1 cellular context compared by ENCODE assay signal in genomic region chr4:177185151-177185550, GRCh38.
TF ChIP-seq lines count a peak whose summit lies in the region.

No MANE protein-coding gene starts in this region.

TF ChIP-seq in SK-N-SH treated with all-trans-retinoic acid at 6 μM for 48 hours, 23 proteins besides CTCF, POLR2A, EP300 and RAD21 (continued from another document):
- TF ChIP-seq, protein P1, sequence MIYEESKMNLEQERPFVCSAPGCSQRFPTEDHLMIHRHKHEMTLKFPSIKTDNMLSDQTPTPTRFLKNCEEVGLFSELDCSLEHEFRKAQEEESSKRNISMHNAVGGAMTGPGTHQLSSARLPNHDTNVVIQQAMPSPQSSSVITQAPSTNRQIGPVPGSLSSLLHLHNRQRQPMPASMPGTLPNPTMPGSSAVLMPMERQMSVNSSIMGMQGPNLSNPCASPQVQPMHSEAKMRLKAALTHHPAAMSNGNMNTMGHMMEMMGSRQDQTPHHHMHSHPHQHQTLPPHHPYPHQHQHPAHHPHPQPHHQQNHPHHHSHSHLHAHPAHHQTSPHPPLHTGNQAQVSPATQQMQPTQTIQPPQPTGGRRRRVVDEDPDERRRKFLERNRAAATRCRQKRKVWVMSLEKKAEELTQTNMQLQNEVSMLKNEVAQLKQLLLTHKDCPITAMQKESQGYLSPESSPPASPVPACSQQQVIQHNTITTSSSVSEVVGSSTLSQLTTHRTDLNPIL (CRISPR knock-in tag; IDR thresholded peaks at IDR 0.05; ENCODE audit: low read depth): no peak
- TF ChIP-seq TOX (CRISPR knock-in tag; IDR thresholded peaks at IDR 0.05; ENCODE audit: borderline replicate concordance): no peak
- TF ChIP-seq CSDC2 (CRISPR knock-in tag; IDR thresholded peaks at IDR 0.05): no peak
- TF ChIP-seq SNAI2 (CRISPR knock-in tag; IDR thresholded peaks at IDR 0.05): no peak
- no peak for TF ChIP-seq ISL1 (CRISPR knock-in tag; IDR thresholded peaks at IDR 0.05)
